18 cellular contexts compared by ENCODE assay signal in the genomic region with DNA sequence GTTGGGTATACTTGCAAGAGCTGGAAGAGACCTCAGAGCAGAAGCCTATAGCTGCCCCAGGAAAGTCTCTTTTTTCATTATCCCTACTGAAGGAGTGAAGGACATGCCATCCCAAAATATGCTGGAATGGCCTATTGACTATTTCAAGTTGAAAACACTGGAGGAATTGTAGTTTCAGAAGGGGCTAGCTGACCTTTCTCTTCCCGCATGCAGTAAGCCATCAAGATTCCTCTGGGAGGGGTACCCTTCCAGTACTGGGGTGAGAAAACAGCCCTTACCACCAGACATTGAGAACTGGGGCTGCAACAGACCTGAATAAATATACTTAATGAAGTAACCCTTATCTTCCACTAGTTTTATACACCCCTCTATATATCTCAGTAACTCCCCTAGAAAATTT.
"Had no signal": no experiment of that assay in that cellular context is flagged by ENCODE, and none has a peak within 500 bp of the region (broad histone marks: within the 10 kb centered on the region; RNA-seq: fewer than 3 reads in every experiment).

No MANE protein-coding gene starts in this region.

- H3K9me3 ChIP-seq: MG63, Peyer's patch, SJCRH30 had no signal

- H3K4me2 ChIP-seq: PC-9 had no signal

- H3K36me3 ChIP-seq: MG63, Peyer's patch had no signal

- H3K4me3 ChIP-seq: MG63, PC-9, Peyer's patch, SJCRH30 had no signal

- DNase-seq: KBM-7, MG63, NCI-H1417 treated with DMSO at 0.1 percent for 48 hours, NCI-H146, NCI-H1694 treated with DMSO at 0.1 percent for 48 hours, NCI-H1930, NCI-H2107, NCI-H2171 treated with DMSO at 0.1 percent for 48 hours, NCI-H345, NCI-H446 treated with DMSO at 0.1 percent for 48 hours, NCI-H510A treated with DMSO at 0.1 percent for 48 hours, NCI-H526 treated with DMSO at 0.1 percent for 48 hours, OCI-M1, PC-9, Peyer's patch, SHP77 treated with DMSO at 0.1 percent for 48 hours, SJCRH30, T-cell had no signal

- H3K27me3 ChIP-seq: MG63, Peyer's patch, SJCRH30 had no signal

- H3K4me1 ChIP-seq: Peyer's patch, SJCRH30 had no signal

- H3K27ac ChIP-seq: PC-9, Peyer's patch, SJCRH30 had no signal
